11 cellular contexts compared by ENCODE assay signal in genomic region chr9:133032171-133032570, GRCh38. TPM values are rescaled to one million over a fixed set of nuclear protein-coding genes. Genes with fewer than 3 reads are reported as not detected.
DNase-seq lines count a peak whose midpoint lies in the region; ATAC-seq and TF ChIP-seq lines count a peak whose summit lies in the region.
"Had no signal": no experiment of that assay in that cellular context is flagged by ENCODE, and none has a peak within 500 bp of the region (broad histone marks: within the 10 kb centered on the region; RNA-seq: fewer than 3 reads in every experiment).

No MANE protein-coding gene starts in this region.

- H3K27me3 Mint-ChIP-seq in CD8-positive, alpha-beta T cell (ENCODE audit: low read depth): no peaks in the 10 kb centered on the region
- H3K27me3 Mint-ChIP-seq in MCF 10A (ENCODE audit: insufficient read depth, unreplicated experiment) (no peaks in the 10 kb centered on the region), natural killer cell (ENCODE audit: low read depth in 2 of 2) (no peaks in the 10 kb centered on the region)

- H3K36me3 Mint-ChIP-seq in CD8-positive, alpha-beta T cell: peaks cover 26% of the 10 kb centered on the region
- H3K36me3 Mint-ChIP-seq in MCF 10A (ENCODE audit: insufficient read depth, unreplicated experiment) (peaks cover 12% of the 10 kb centered on the region), natural killer cell (no peaks in the 10 kb centered on the region)

- no peaks in the 10 kb centered on the region for H3K36me3 ChIP-seq in CD8-positive, alpha-beta T cell (ENCODE audit: insufficient read depth, low read length)
- H3K36me3 ChIP-seq in KOPT-K1 (ENCODE audit: insufficient read depth, low read length): peaks cover 49% of the 10 kb centered on the region
- H3K36me3 ChIP-seq: upper lobe of right lung had no signal

- no peak overlapping the region for H3K4me3 ChIP-seq in CD8-positive, alpha-beta T cell (ENCODE audit: low read depth, low read length)

- intact Hi-C loops in CD8-positive, alpha-beta T cell (cut with DNase I, micrococcal nuclease): loop anchor here (5.0 to 10.0 kb wide), 3 partner anchors 360 to 1500 kb away; partner anchors contain the start of genes GTF3C4 (in 1 of the 2), SLC2A6 (in 1 of the 2) and UCK1 (in 1 of the 2)
- intact Hi-C loops in MCF 10A (cut with micrococcal nuclease) (loop anchor here (5.0 kb wide), 1 partner anchor 115 kb away; no protein-coding TSS in a partner anchor), natural killer cell (cut with micrococcal nuclease) (no loop called here)

- H3K27ac ChIP-seq in CD8-positive, alpha-beta T cell (ENCODE audit: low read depth, low read length): no peak overlapping the region
- peak overlapping the region; percentile 95 for H3K27ac ChIP-seq in KOPT-K1 (ENCODE audit: low read depth, low read length, poor library complexity, severe bottlenecking)
- H3K27ac ChIP-seq: upper lobe of right lung had no signal

- TF ChIP-seq CTCF in CD8-positive, alpha-beta T cell (IDR thresholded peaks at IDR 0.05): no peak
- TF ChIP-seq CTCF in MCF 10A (IDR thresholded peaks at IDR 0.05; ENCODE audit: unreplicated experiment): no peak
- no peak for TF ChIP-seq CTCF in natural killer cell (IDR thresholded peaks at IDR 0.05)

- POLR2A ChIA-PET in CD8-positive, alpha-beta T cell (lab: Charles Lee): interaction anchor here (1.1 to 2.3 kb wide), 4 partner anchors 9 to 1032 kb away, joined by 3 to 10 read pairs (median 4); no protein-coding TSS in a partner anchor
- POLR2A ChIA-PET in MCF 10A (lab: Yijun Ruan, JAX): interaction anchor here (1.0 to 4.0 kb wide), 7 partner anchors 10 to 316 kb away, joined by 6 to 41 read pairs (median 18); partner anchors contain the start of genes MED22 and RPL7A

- H3K27me3 ChIP-seq in CD8-positive, alpha-beta T cell (ENCODE audit: insufficient read depth, low read length): no peaks in the 10 kb centered on the region
- H3K27me3 ChIP-seq: upper lobe of right lung had no signal

- H3K27ac Mint-ChIP-seq in CD8-positive, alpha-beta T cell: no peak overlapping the region
- H3K27ac Mint-ChIP-seq in MCF 10A (ENCODE audit: low read depth, unreplicated experiment) (no peak overlapping the region), natural killer cell (peak overlapping the region; percentile 95 to 98)

- no peaks in the 10 kb centered on the region for H3K9me3 Mint-ChIP-seq in CD8-positive, alpha-beta T cell
- no peaks in the 10 kb centered on the region for H3K9me3 Mint-ChIP-seq in MCF 10A (ENCODE audit: unreplicated experiment)
- no peaks in the 10 kb centered on the region for H3K9me3 Mint-ChIP-seq in natural killer cell

- no peak for ATAC-seq in CD8-positive, alpha-beta T cell
- no peak for ATAC-seq in natural killer cell
- ATAC-seq in HG03342 (IDR thresholded peaks at IDR 0.05; ENCODE audit: unreplicated experiment): no peak
- no peak for ATAC-seq in HG03095 (IDR thresholded peaks at IDR 0.05; ENCODE audit: unreplicated experiment)
- ATAC-seq: upper lobe of right lung had no signal

- no peaks in the 10 kb centered on the region for H3K9me3 ChIP-seq in CD8-positive, alpha-beta T cell (ENCODE audit: low read length)
- H3K9me3 ChIP-seq in KOPT-K1 (ENCODE audit: insufficient read depth, low read length, poor library complexity, severe bottlenecking): no peaks in the 10 kb centered on the region
- H3K9me3 ChIP-seq: upper lobe of right lung had no signal

- peaks cover 63% of the 10 kb centered on the region for H3K4me1 Mint-ChIP-seq in CD8-positive, alpha-beta T cell (ENCODE audit: low read depth)
- H3K4me1 Mint-ChIP-seq in MCF 10A (ENCODE audit: insufficient read depth, unreplicated experiment) (peaks cover 29% of the 10 kb centered on the region), natural killer cell (peaks cover 39 to 51% of the 10 kb centered on the region in 2 donors)

- H3K4me1 ChIP-seq in CD8-positive, alpha-beta T cell (ENCODE audit: insufficient read depth, low read length): peaks cover 27% of the 10 kb centered on the region

- CTCF ChIA-PET in CD8-positive, alpha-beta T cell (lab: Charles Lee): interaction anchor here (0.8 to 4.4 kb wide), 6 partner anchors 10 to 115 kb away, joined by 3 to 33 read pairs (median 12); no protein-coding TSS in a partner anchor
- CTCF ChIA-PET in MCF 10A (lab: Yijun Ruan, JAX): interaction anchor here (0.6 to 4.7 kb wide), 6 partner anchors 10 to 298 kb away, joined by 3 to 39 read pairs (median 4); no protein-coding TSS in a partner anchor

- BruUV-seq in MCF 10A (replicated peaks; lab: Mats Ljungman, UMichigan): no TSS peak

- no peak for DNase-seq in CD8-positive, alpha-beta T cell
- DNase-seq in MCF 10A (ENCODE audit: unreplicated experiment) (no peak), natural killer cell (no peak), UCSD-AML1 (lab: John Stamatoyannopoulos, UW; ENCODE audit: unreplicated experiment) (no peak), middle frontal gyrus (ENCODE audit: extremely low spot score, low spot score) (no peak)
- DNase-seq: NCI-H2227 treated with DMSO at 0.1 percent for 48 hours, T1000, upper lobe of right lung had no signal

- H3K4me3 Mint-ChIP-seq in CD8-positive, alpha-beta T cell: peak overlapping the region; percentile 99
- H3K4me3 Mint-ChIP-seq in MCF 10A (ENCODE audit: unreplicated experiment) (peak overlapping the region; percentile 99), natural killer cell (peak overlapping the region; percentile 98)

RNA-seq across cellular contexts. Expression of gene GTF3C5, which starts 1.4 kb away (rescaled TPM):
- total RNA-seq in CD8-positive, alpha-beta T cell: 10 to 100 TPM; 54.1 to 58.7 TPM
- 53.9 and 55.4 TPM in 2 replicates for total RNA-seq in MCF 10A (2022)
- 10 to 100 TPM; 52.6 to 69.2 (median 60.4) TPM for total RNA-seq in natural killer cell

RNA-seq across cellular contexts. Expression of gene CEL, which starts 29.6 kb away (rescaled TPM):
- total RNA-seq in CD8-positive, alpha-beta T cell: under 1 TPM; 0.19 to 0.30 TPM
- total RNA-seq in MCF 10A (2022) (1.4 and 1.9 TPM in 2 replicates), natural killer cell (under 1 TPM; 0.18 to 0.68 (median 0.42) TPM)

RNA-seq across cellular contexts. Expression of gene GFI1B, which starts 53.7 kb away (rescaled TPM):
- not detected for total RNA-seq in CD8-positive, alpha-beta T cell
- total RNA-seq in MCF 10A (2022) (not detected in 2 replicates), natural killer cell (1 to 10 TPM in 2 of 3 donors, under 1 TPM in 1; 0.41 to 3.3 (median 2.8) TPM)

Comparison
In these comparisons a context has a peak if more than half of its experiments do, and no peak if none do; other contexts are left out.
1. H3K27ac Mint-ChIP-seq: peak in natural killer cell (2 of 2); none in CD8-positive, alpha-beta T cell (single experiment) and MCF 10A (single experiment).
2. Peak in every context shown above with its lines, with median percentiles within 50 percentile points of each other: H3K4me3 Mint-ChIP-seq.